In the genomic region with DNA sequence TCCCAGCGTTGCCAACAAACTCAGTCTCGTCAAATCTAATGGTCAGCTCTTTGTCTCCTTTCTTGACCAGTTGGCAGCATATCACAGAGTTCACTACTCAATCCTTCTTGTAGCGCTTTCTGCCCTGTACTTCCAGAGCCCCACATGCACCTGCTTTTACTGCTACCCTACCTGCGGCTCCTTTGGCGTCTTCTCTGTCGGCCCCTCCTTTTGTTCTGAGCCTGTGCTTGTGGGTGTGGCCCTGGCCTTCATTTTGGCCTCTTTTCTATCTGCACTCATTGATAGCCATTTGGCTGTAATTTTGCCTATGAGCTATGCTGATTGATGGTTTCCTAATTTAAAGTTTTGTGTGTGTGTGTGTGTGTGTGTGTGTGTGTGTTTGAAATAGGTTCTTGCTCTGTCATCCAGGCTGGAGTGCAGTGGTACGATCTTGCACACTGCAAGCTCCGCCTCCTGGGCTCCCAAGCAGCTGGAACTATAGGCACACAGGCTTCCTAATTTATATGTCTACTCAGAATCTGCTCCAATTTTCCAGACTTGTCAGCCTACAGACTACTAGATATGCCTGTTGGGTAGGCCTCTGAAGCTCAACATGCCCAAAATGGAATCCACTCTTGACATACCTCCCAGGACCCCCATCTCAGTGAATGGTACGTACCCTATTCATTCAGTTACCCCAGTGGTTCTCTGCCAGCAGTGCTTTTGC, we compare ENCODE assay signal across 20 cellular contexts. TPM values are rescaled to one million over a fixed set of nuclear protein-coding genes. Genes with fewer than 3 reads are reported as not detected.
DNase-seq lines count a peak whose midpoint lies in the region; ATAC-seq and TF ChIP-seq lines count a peak whose summit lies in the region.
"Had no signal": no experiment of that assay in that cellular context is flagged by ENCODE, and none has a peak within 500 bp of the region (broad histone marks: within the 10 kb centered on the region; RNA-seq: fewer than 3 reads in every experiment).

No MANE protein-coding gene starts in this region.

- no peaks in the 10 kb centered on the region for H3K79me1 ChIP-seq in neuronal stem cell (ENCODE audit: low read depth, low read length)

- no peak for DNase-seq in CD8-positive, alpha-beta memory T cell
- DNase-seq in NCI-H2107 treated with DMSO at 0.1 percent for 48 hours (lab: John Stamatoyannopoulos, UW; ENCODE audit: unreplicated experiment) (peak; percentile 52), neuronal stem cell (ENCODE audit: low spot score) (no peak), cerebellum (ENCODE audit: low spot score) (no peak), HAP-1 (ENCODE audit: low spot score in 2 of 2) (no peak), type B pancreatic cell (ENCODE audit: extremely low spot score, unreplicated experiment) (no peak)
- DNase-seq in effector memory CD8-positive, alpha-beta T cell = no peak
- DNase-seq: activated CD4-positive, alpha-beta T cell treated with anti-CD3 and anti-CD28 coated beads, Interleukin-2, amount 50 U/mL, for 48 hours; colonic mucosa; NCI-H146; SHP77 treated with DMSO at 0.1 percent for 48 hours; stimulated activated CD4-positive, alpha-beta T cell treated with anti-CD3 and anti-CD28 coated beads, Interleukin-2, amount 100 ng/mL, for 48 hours had no signal

- peaks cover 35% of the 10 kb centered on the region for H3K36me3 ChIP-seq in CD8-positive, alpha-beta memory T cell (ENCODE audit: insufficient read depth, low read length)
- H3K36me3 ChIP-seq in neuronal stem cell (replicated peaks in 1 of 2; ENCODE audit: control insufficient read depth in 2 of 2, insufficient read depth in 2 of 2, low read length in 2 of 2) (peaks cover 14 to 69% of the 10 kb centered on the region in 2 donors), HAP-1 (replicated peaks) (peaks cover 21% of the 10 kb centered on the region)
- H3K36me3 ChIP-seq: colonic mucosa had no signal

- peak overlapping the region; percentile 78 for H2AFZ ChIP-seq in neuronal stem cell (ENCODE audit: low read length)

- H3K9ac ChIP-seq in neuronal stem cell (ENCODE audit: low read depth, low read length, poor library complexity) = no peak overlapping the region

- no peaks in the 10 kb centered on the region for H3K27me3 ChIP-seq in CD8-positive, alpha-beta memory T cell (ENCODE audit: insufficient read depth, low read length, poor library complexity, severe bottlenecking)
- no peaks in the 10 kb centered on the region for H3K27me3 ChIP-seq in neuronal stem cell (ENCODE audit: control insufficient read depth in 3 of 3, insufficient read depth in 3 of 3, low read depth in 1 of 3, low read length in 3 of 3)
- no peaks in the 10 kb centered on the region for H3K27me3 ChIP-seq in HAP-1 (ENCODE audit: low read depth)
- H3K27me3 ChIP-seq: colonic mucosa had no signal

- H2BK5ac ChIP-seq in neuronal stem cell (ENCODE audit: low read length) = no peak overlapping the region

- no peak for ATAC-seq in effector memory CD8-positive, alpha-beta T cell (replicated peaks)
- ATAC-seq in HG02852 (IDR thresholded peaks at IDR 0.05; ENCODE audit: unreplicated experiment) = no peak

- no peaks in the 10 kb centered on the region for H3K4me1 ChIP-seq in CD8-positive, alpha-beta memory T cell (ENCODE audit: insufficient read depth, low read length)
- H3K4me1 ChIP-seq in neuronal stem cell (ENCODE audit: control insufficient read depth in 2 of 2, insufficient read depth in 1 of 2, low read depth in 1 of 2, low read length in 2 of 2) (no peaks in the 10 kb centered on the region), HAP-1 (no peaks in the 10 kb centered on the region)
- H3K4me1 ChIP-seq: colonic mucosa had no signal

- in situ Hi-C loops in HAP-1 (cut with MboI; ENCODE audit: low sequenced_read_pairs) = no loop called here

- no peak overlapping the region for H3K4me2 ChIP-seq in neuronal stem cell (ENCODE audit: insufficient read depth, low read length, poor library complexity, severe bottlenecking)
- H3K4me2 ChIP-seq: smooth muscle cell had no signal

- no peak overlapping the region for H3K4ac ChIP-seq in neuronal stem cell (ENCODE audit: low read length)

- H3K27ac Mint-ChIP-seq in CD8-positive, alpha-beta memory T cell = peak overlapping the region in 6 of 8 donors; percentile 15 to 68 (median 57)
- peak overlapping the region; percentile 3 to 11 for H3K27ac Mint-ChIP-seq in effector memory CD8-positive, alpha-beta T cell
- H3K27ac Mint-ChIP-seq in type B pancreatic cell = no peak overlapping the region

- no peak overlapping the region for H3K27ac ChIP-seq in CD8-positive, alpha-beta memory T cell (ENCODE audit: low read depth, low read length)
- H3K27ac ChIP-seq in neuronal stem cell (replicated peaks; ENCODE audit: low read length) = no peak overlapping the region
- H3K27ac ChIP-seq: colonic mucosa had no signal

- H3K14ac ChIP-seq in neuronal stem cell (ENCODE audit: low read length) = no peak overlapping the region

- no peak overlapping the region for H4K8ac ChIP-seq in neuronal stem cell (ENCODE audit: low read depth, low read length)

- CTCF ChIA-PET in CD8-positive, alpha-beta memory T cell (lab: Charles Lee) = interaction anchor here (0.7 to 4.2 kb wide), 6 partner anchors 9 to 41 kb away, joined by 4 to 16 read pairs (median 6); a partner anchor contains a TSS

- H3K18ac ChIP-seq in neuronal stem cell (ENCODE audit: low read length) = no peak overlapping the region

- no peak overlapping the region for H2BK120ac ChIP-seq in neuronal stem cell (ENCODE audit: low read depth, low read length)

- WGBS in neuronal stem cell (ENCODE audit: extremely low coverage in 2 of 2, insufficient read length in 2 of 2, insufficient replicate concordance in 1 of 2), 2 donors = no CpG with 5 or more reads among the region's 9 CpGs

- no peaks in the 10 kb centered on the region for H3K27me3 Mint-ChIP-seq in CD8-positive, alpha-beta memory T cell
- no peaks in the 10 kb centered on the region for H3K27me3 Mint-ChIP-seq in effector memory CD8-positive, alpha-beta T cell
- H3K27me3 Mint-ChIP-seq in type B pancreatic cell = no peaks in the 10 kb centered on the region

- no peak overlapping the region for H3K4me3 Mint-ChIP-seq in CD8-positive, alpha-beta memory T cell
- H3K4me3 Mint-ChIP-seq in effector memory CD8-positive, alpha-beta T cell = no peak overlapping the region
- no peak overlapping the region for H3K4me3 Mint-ChIP-seq in type B pancreatic cell
- H3K4me3 Mint-ChIP-seq: activated naive CD4-positive, alpha-beta T cell treated with anti-CD3 and anti-CD28 coated beads, Interleukin-2, amount 10 ng/mL, durations not matched to agents 7 days and 5 days; mesothelial cell of epicardium had no signal

- POLR2A ChIA-PET in CD8-positive, alpha-beta memory T cell (lab: Charles Lee) = interaction anchor here (1.1 kb wide), 1 partner anchor 123 kb away, joined by 3 read pairs; no protein-coding TSS in a partner anchor

- H4K91ac ChIP-seq in neuronal stem cell (ENCODE audit: low read depth, low read length, poor library complexity) = no peak overlapping the region

- no peak overlapping the region for H3K4me3 ChIP-seq in CD8-positive, alpha-beta memory T cell (ENCODE audit: low read length)
- H3K4me3 ChIP-seq in neuronal stem cell (ENCODE audit: low read length in 2 of 2) (no peak overlapping the region), HAP-1 (no peak overlapping the region)
- H3K4me3 ChIP-seq: colonic mucosa, smooth muscle cell had no signal

- no peak overlapping the region for H2BK15ac ChIP-seq in neuronal stem cell (ENCODE audit: low read length)

- H3K23ac ChIP-seq in neuronal stem cell (ENCODE audit: low read depth, low read length, poor library complexity) = no peak overlapping the region

- H2BK12ac ChIP-seq in neuronal stem cell (ENCODE audit: low read length) = no peak overlapping the region

- no peaks in the 10 kb centered on the region for H3K9me3 ChIP-seq in CD8-positive, alpha-beta memory T cell (ENCODE audit: low read length)
- H3K9me3 ChIP-seq in neuronal stem cell (replicated peaks in 1 of 2; ENCODE audit: control insufficient read depth in 2 of 2, insufficient read depth in 1 of 2, low read depth in 1 of 2, low read length in 2 of 2) (no peaks in the 10 kb centered on the region), HAP-1 (no peaks in the 10 kb centered on the region)
- H3K9me3 ChIP-seq: colonic mucosa had no signal

- H2AK5ac ChIP-seq in neuronal stem cell (ENCODE audit: low read depth, low read length) = no peak overlapping the region

- TF ChIP-seq CTCF in type B pancreatic cell (conservative IDR thresholded peaks at IDR 0.05) = no peak

- peaks cover 8 to 78% (median 22%) of the 10 kb centered on the region in 3 donors for H3K36me3 Mint-ChIP-seq in CD8-positive, alpha-beta memory T cell
- peaks cover 28% of the 10 kb centered on the region for H3K36me3 Mint-ChIP-seq in effector memory CD8-positive, alpha-beta T cell (ENCODE audit: insufficient read depth)
- H3K36me3 Mint-ChIP-seq in type B pancreatic cell = peaks cover 3% of the 10 kb centered on the region

- no peaks in the 10 kb centered on the region for H3K9me3 Mint-ChIP-seq in CD8-positive, alpha-beta memory T cell
- no peaks in the 10 kb centered on the region for H3K9me3 Mint-ChIP-seq in effector memory CD8-positive, alpha-beta T cell
- H3K9me3 Mint-ChIP-seq in type B pancreatic cell = no peaks in the 10 kb centered on the region
- H3K9me3 Mint-ChIP-seq: mesothelial cell of epicardium had no signal

- H3K4me1 Mint-ChIP-seq in CD8-positive, alpha-beta memory T cell = peaks cover 12 to 16% (median 15%) of the 10 kb centered on the region in 3 donors
- H3K4me1 Mint-ChIP-seq in effector memory CD8-positive, alpha-beta T cell (ENCODE audit: low read depth in 2 of 2) = peaks cover 10 to 12% of the 10 kb centered on the region in 2 donors
- no peaks in the 10 kb centered on the region for H3K4me1 Mint-ChIP-seq in type B pancreatic cell (ENCODE audit: unreplicated experiment)
- H3K4me1 Mint-ChIP-seq: mesothelial cell of epicardium had no signal

RNA-seq across cellular contexts. Expression of a gene that starts 32.3 kb away (rescaled TPM):
- 100 to 1,000 TPM; 116 to 120 TPM for total RNA-seq in CD8-positive, alpha-beta memory T cell
- polyA plus RNA-seq in CD8-positive, alpha-beta memory T cell = 118 TPM
- polyA plus RNA-seq in neuronal stem cell (2013, experiment 1 of 2) = 31.9 TPM
- 31.7 TPM for polyA plus RNA-seq in neuronal stem cell (2013, experiment 2 of 2)
- 13.8 TPM for total RNA-seq in cerebellum
- total RNA-seq in type B pancreatic cell (ENCODE audit: low replicate concordance) = 37.9 and 38.9 TPM in 2 replicates

RNA-seq across cellular contexts. Expression of a gene that starts 32.4 kb away (rescaled TPM):
- 1,000 to 10,000 TPM; 2,023 to 2,058 TPM for total RNA-seq in CD8-positive, alpha-beta memory T cell
- polyA plus RNA-seq in CD8-positive, alpha-beta memory T cell = 1,829 TPM
- 6,578 TPM for polyA plus RNA-seq in neuronal stem cell (2013, experiment 1 of 2)
- 6,505 TPM for polyA plus RNA-seq in neuronal stem cell (2013, experiment 2 of 2)
- total RNA-seq in cerebellum (401 TPM), type B pancreatic cell (ENCODE audit: low replicate concordance) (1,370 and 1,381 TPM in 2 replicates)

RNA-seq across cellular contexts. Expression of a gene that starts 40.9 kb away (rescaled TPM):
- not detected for total RNA-seq in CD8-positive, alpha-beta memory T cell
- not detected for polyA plus RNA-seq in CD8-positive, alpha-beta memory T cell
- polyA plus RNA-seq in neuronal stem cell (2013, experiment 1 of 2) = not detected
- polyA plus RNA-seq in neuronal stem cell (2013, experiment 2 of 2) = not detected
- 0.27 TPM for total RNA-seq in cerebellum
- 0.75 TPM in 1 of 2 replicates, not detected in the other for total RNA-seq in type B pancreatic cell (ENCODE audit: low replicate concordance)
- total RNA-seq: colonic mucosa; left lobe of liver; mesothelial cell of epicardium; renal cortical epithelial cell; smooth muscle cell; T-helper 1 cell treated with Interleukin-12 subunit alpha and Interleukin-12 subunit beta and Interleukin-4 antibody, amounts not matched to agents 30 ng/mL and 1 ng/mL, for 36 hours; urinary bladder had no signal
- polyA plus RNA-seq: smooth muscle cell, urinary bladder had no signal

RNA-seq across cellular contexts. Expression of a gene that starts 46.7 kb away (rescaled TPM):
- 10 to 100 TPM; 17.1 to 21.1 TPM for total RNA-seq in CD8-positive, alpha-beta memory T cell
- polyA plus RNA-seq in CD8-positive, alpha-beta memory T cell = 8.5 TPM
- polyA plus RNA-seq in neuronal stem cell (2013, experiment 1 of 2) = 7.7 TPM
- 7.6 TPM for polyA plus RNA-seq in neuronal stem cell (2013, experiment 2 of 2)
- total RNA-seq in cerebellum = 19.0 TPM
- total RNA-seq in type B pancreatic cell (ENCODE audit: low replicate concordance) = 18.4 and 22.6 TPM in 2 replicates
